In the genomic region with DNA sequence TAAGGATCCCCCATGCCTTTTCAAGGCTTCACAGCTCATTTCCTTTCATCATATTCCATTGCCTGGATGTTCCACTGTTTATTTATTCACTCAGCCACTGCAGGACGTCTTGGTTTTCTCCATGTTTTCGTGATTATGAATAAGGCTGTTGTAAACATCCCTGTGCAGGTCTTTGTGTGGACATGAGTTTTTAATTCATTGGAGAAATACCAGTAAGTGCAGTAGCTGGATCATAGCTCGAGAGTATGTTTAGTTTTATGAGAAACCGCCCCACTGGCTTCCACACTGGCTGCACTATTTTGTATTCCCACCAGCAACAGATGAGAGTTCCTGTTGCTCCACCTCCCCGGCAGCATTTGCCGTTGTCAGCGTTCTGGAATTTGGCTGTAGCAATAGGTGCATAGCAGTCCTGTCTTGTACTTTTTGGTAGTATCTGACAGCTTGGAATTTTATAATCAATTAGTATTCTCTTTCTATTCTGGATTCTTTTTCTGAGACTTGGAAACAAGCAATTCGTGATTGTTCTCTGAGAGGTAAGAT, we compare ENCODE assay signal across 21 cellular contexts.
"Had no signal": no experiment of that assay in that cellular context is flagged by ENCODE, and none has a peak within 500 bp of the region (broad histone marks: within the 10 kb centered on the region; RNA-seq: fewer than 3 reads in every experiment).

No MANE protein-coding gene starts in this region.

- H3K36me3 ChIP-seq: esophagus squamous epithelium, prostate gland, right atrium auricular region, thyroid gland had no signal

- H3K27me3 ChIP-seq: esophagus squamous epithelium, right atrium auricular region, thyroid gland had no signal

- H3K4me1 ChIP-seq: prostate gland, right atrium auricular region had no signal

- H3K9me3 ChIP-seq: prostate gland, thyroid gland had no signal

- ATAC-seq: effector memory CD8-positive, alpha-beta T cell; left lobe of liver; mucosa of descending colon; natural killer cell treated with Interleukin-12 subunit alpha and Interleukin-12 subunit beta and Interleukin-15 and Interleukin-18, amount 100 ng/mL, for 72 hours; sciatic nerve; stimulated activated naive CD8-positive, alpha-beta T cell treated with anti-CD3 and anti-CD28 coated beads, Interleukin-15, amount 100 ng/mL, for 72 hours had no signal

- DNase-seq: cortex of kidney; effector memory CD8-positive, alpha-beta T cell; erythroblast; esophagus squamous epithelium; kidney; mucosa of descending colon; naive B cell; stimulated activated CD4-positive, alpha-beta T cell treated with anti-CD3 and anti-CD28 coated beads, Interleukin-12 subunit alpha, Interleukin-12 subunit beta, amount 100 ng/mL, for 4 hours; stimulated activated CD4-positive, alpha-beta T cell treated with anti-CD3 and anti-CD28 coated beads, Interleukin-1b, Interleukin-23, amount 100 ng/mL, for 48 hours; stimulated activated CD4-positive, alpha-beta T cell treated with anti-CD3 and anti-CD28 coated beads, Interleukin-4, amount 100 ng/mL, for 1 hour; stimulated activated CD8-positive, alpha-beta memory T cell treated with anti-CD3 and anti-CD28 coated beads, Interleukin-4, amount 100 ng/mL, for 48 hours; stimulated activated naive CD4-positive, alpha-beta T cell; stimulated activated naive CD8-positive, alpha-beta T cell treated with anti-CD3 and anti-CD28 coated beads, Interleukin-15, amount 100 ng/mL, for 72 hours; thyroid gland had no signal

- H3K4me2 ChIP-seq: smooth muscle cell had no signal

- H3K27ac ChIP-seq: esophagus squamous epithelium, prostate gland, right atrium auricular region, thyroid gland had no signal

- H3K4me3 ChIP-seq: esophagus squamous epithelium, lung, mucosa of descending colon, prostate gland, right atrium auricular region, smooth muscle cell, thyroid gland had no signal
